ENCODE assay signal across 13 cellular contexts in the genomic region with DNA sequence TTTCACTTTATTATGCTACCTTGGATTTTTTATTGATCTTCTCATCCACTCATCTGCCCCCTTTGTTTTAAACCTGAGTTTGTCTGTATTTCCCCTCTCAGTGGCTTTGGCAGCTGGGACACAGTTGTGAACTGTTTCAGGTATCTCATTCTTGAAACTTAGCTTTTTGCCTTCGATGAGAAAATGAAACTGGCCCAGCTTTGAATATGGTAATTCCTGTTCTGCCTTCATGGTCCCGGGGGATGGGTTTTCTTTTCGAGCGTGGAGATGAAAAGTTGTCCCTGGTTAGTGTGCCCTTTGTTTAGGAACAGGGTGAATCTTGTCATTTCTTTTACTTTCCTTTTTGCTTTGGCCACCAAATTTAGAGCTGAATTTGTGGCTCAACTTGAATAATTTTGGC. TPM values are rescaled to one million over a fixed set of nuclear protein-coding genes. Genes with fewer than 3 reads are reported as not detected.
A peak's percentile ranks its signal among the peaks of the same experiment; 100 is the strongest.
DNase-seq lines count a peak whose midpoint lies in the region; ATAC-seq, FAIRE-seq and TF ChIP-seq lines count a peak whose summit lies in the region.
"Had no signal": no experiment of that assay in that cellular context is flagged by ENCODE, and none has a peak within 500 bp of the region (broad histone marks: within the 10 kb centered on the region; RNA-seq: fewer than 3 reads in every experiment).

No MANE protein-coding gene starts in this region.

- peaks cover 12% of the 10 kb centered on the region for H3K4me1 ChIP-seq in foreskin keratinocyte

- intact Hi-C loops in activated B cell treated with CpG ODN at 0.5 μM for 24 hours (cut with micrococcal nuclease), result loop anchor here (2.0 kb wide), 3 partner anchors 25 to 341 kb away; a partner anchor contains a TSS

- CTCF ChIA-PET in activated B cell treated with CpG ODN at 0.5 μM for 24 hours (lab: Charles Lee), result interaction anchor here (1.1 kb wide), 1 partner anchor 63 kb away, joined by 3 read pairs; no protein-coding TSS in a partner anchor

- TF ChIP-seq CTCF in activated B cell treated with CpG ODN at 0.5 μM for 24 hours (IDR thresholded peaks at IDR 0.05) (no peak), foreskin keratinocyte (conservative IDR thresholded peaks at IDR 0.05) (no peak)

- peak; percentile 97 for FAIRE-seq in GM12892 (lab: Jason Lieb, UNC)
- FAIRE-seq: H1 had no signal

- peak; percentile 18 for DNase-seq in GM12892 (ENCODE audit: insufficient read length)
- no peak for DNase-seq in activated B cell treated with CpG ODN at 0.5 μM for 24 hours
- no peak for DNase-seq in ACHN
- DNase-seq in dermis blood vessel endothelial cell, result no peak
- no peak for DNase-seq in NCI-H1417 treated with DMSO at 0.1 percent for 48 hours (lab: John Stamatoyannopoulos, UW)
- no peak for DNase-seq in foreskin keratinocyte
- DNase-seq: adrenal gland, left cardiac atrium, OCI-M1, WERI-Rb-1 had no signal

- H3K27ac ChIP-seq in foreskin keratinocyte, result no peak overlapping the region
- H3K27ac ChIP-seq: adrenal gland, WERI-Rb-1 had no signal

- peak overlapping the region; percentile 50 for H3K4me3 Mint-ChIP-seq in activated B cell treated with CpG ODN at 0.5 μM for 24 hours

- TF ChIP-seq POLR2A in GM12892 (IDR thresholded peaks at IDR 0.05; ENCODE audit: low read depth, low read length), result no peak

- H3K4me1 Mint-ChIP-seq in activated B cell treated with CpG ODN at 0.5 μM for 24 hours, result peaks cover 17% of the 10 kb centered on the region

- ATAC-seq in GM19395 (IDR thresholded peaks at IDR 0.05; ENCODE audit: unreplicated experiment) (peak; percentile 85), HG02938 (IDR thresholded peaks at IDR 0.05; ENCODE audit: unreplicated experiment) (peak; percentile 78), activated B cell treated with CpG ODN at 0.5 μM for 24 hours (ENCODE audit: low read depth) (peak; percentile 91), foreskin keratinocyte (no peak)
- ATAC-seq: left cardiac atrium had no signal

- peak overlapping the region; percentile 80 for H3K27ac Mint-ChIP-seq in activated B cell treated with CpG ODN at 0.5 μM for 24 hours

- in situ Hi-C loops in ACHN (cut with HindIII; ENCODE audit: low pct_ligation_motif_present, low pct_unique_long_range_greater_than_20kb, low sequenced_read_pairs), result no loop called here

- no peaks in the 10 kb centered on the region for H3K9me3 Mint-ChIP-seq in activated B cell treated with CpG ODN at 0.5 μM for 24 hours

- H3K36me3 Mint-ChIP-seq in activated B cell treated with CpG ODN at 0.5 μM for 24 hours (ENCODE audit: low read depth), result peaks cover 34% of the 10 kb centered on the region

- POLR2A ChIA-PET in activated B cell treated with CpG ODN at 0.5 μM for 24 hours (lab: Charles Lee), result interaction anchor here (0.7 to 1.3 kb wide), 3 partner anchors 25 to 113 kb away, joined by 3 to 14 read pairs (median 3); a partner anchor contains a TSS

- no peaks in the 10 kb centered on the region for H3K27me3 Mint-ChIP-seq in activated B cell treated with CpG ODN at 0.5 μM for 24 hours

- no peaks in the 10 kb centered on the region for H3K27me3 ChIP-seq in foreskin keratinocyte
- H3K27me3 ChIP-seq: adrenal gland had no signal

RNA-seq across cellular contexts. Expression of a gene that starts 25.6 kb away (rescaled TPM):
- 8.0 TPM for polyA plus RNA-seq in GM12892 (2012; ENCODE audit: missing spikeins)
- total RNA-seq in activated B cell treated with CpG ODN at 0.5 μM for 24 hours, result 9.5 TPM in 2 replicates
- total RNA-seq in dermis blood vessel endothelial cell, result 12.9 and 13.3 TPM in 2 replicates
- total RNA-seq in foreskin keratinocyte, result 8.6 and 9.6 TPM in 2 replicates
- polyA plus RNA-seq in foreskin keratinocyte, result 5.5 TPM in 2 replicates
